Comparison of ENCODE assay signal across 13 cellular contexts in the genomic region with DNA sequence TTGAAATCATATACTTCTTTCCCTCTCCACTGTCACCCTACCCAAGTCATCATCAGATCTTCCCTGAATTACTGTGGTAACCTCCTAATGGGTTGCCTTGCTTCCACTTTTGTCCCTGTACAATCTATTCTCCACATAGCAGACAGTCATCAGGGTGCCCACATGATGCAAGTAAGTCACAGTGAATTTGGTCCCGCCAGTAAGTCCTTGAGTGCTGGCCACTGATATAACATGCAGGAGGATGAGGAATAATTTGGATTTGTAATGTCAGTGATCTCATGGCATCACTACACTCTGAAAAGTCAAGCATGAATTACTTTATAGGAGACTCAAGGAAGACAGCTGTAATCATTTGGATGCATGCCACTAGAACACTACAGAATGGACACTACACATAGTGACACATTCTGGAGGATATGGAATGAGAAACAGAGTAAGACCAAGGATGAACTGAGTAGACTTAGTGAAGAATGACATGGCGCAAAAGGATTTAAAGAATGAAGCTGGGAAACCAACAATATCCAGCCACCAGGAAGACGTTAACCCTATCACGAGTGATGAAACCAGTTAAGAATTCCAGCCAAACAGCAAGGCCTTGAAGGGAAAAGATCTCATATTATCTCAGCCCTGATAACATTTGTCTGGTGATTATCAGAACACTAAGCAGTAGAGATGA. TPM values are rescaled to one million over a fixed set of nuclear protein-coding genes. Genes with fewer than 3 reads are reported as not detected.
DNase-seq lines count a peak whose midpoint lies in the region; ATAC-seq, FAIRE-seq and TF ChIP-seq lines count a peak whose summit lies in the region.
"Had no signal": no experiment of that assay in that cellular context is flagged by ENCODE, and none has a peak within 500 bp of the region (broad histone marks: within the 10 kb centered on the region; RNA-seq: fewer than 3 reads in every experiment).

No MANE protein-coding gene starts in this region.

- no peak overlapping the region for H3K4me3 Mint-ChIP-seq in stimulated activated naive B cell treated with anti-CD40 and anti-IgM and Interleukin-4, amounts not matched to agents 10 μg/mL and 1 μg/mL and 100 μg/mL, for 72 hours
- H3K4me3 Mint-ChIP-seq in activated naive CD4-positive, alpha-beta T cell treated with anti-CD3 and anti-CD28 coated beads for 36 hours: no peak overlapping the region
- H3K4me3 Mint-ChIP-seq: activated CD4-positive, alpha-beta memory T cell treated with anti-CD3 and anti-CD28 coated beads for 36 hours; activated naive CD8-positive, alpha-beta T cell treated with anti-CD3 and anti-CD28 coated beads, Interleukin-2, amount 50 U/mL, for 24 hours had no signal

- no peaks in the 10 kb centered on the region for H3K27me3 Mint-ChIP-seq in stimulated activated naive B cell treated with anti-CD40 and anti-IgM and Interleukin-4, amounts not matched to agents 10 μg/mL and 1 μg/mL and 100 μg/mL, for 72 hours
- H3K27me3 Mint-ChIP-seq in activated naive CD4-positive, alpha-beta T cell treated with anti-CD3 and anti-CD28 coated beads for 36 hours (ENCODE audit: low read depth): no peaks in the 10 kb centered on the region
- H3K27me3 Mint-ChIP-seq: activated naive CD8-positive, alpha-beta T cell treated with anti-CD3 and anti-CD28 coated beads, Interleukin-2, amount 50 U/mL, for 24 hours had no signal

- peak; percentile 99 for DNase-seq in EH (ENCODE audit: low read depth)
- peak; percentile 100 for DNase-seq in RCC 7860 (ENCODE audit: low spot score)
- DNase-seq in fibroblast of lung (ENCODE audit: low read depth in 2 of 2): peak; percentile 64 to 98
- DNase-seq in non-pigmented ciliary epithelial cell (ENCODE audit: low read depth): peak; percentile 96
- DNase-seq in effector CD8-positive, alpha-beta T cell (lab: John Stamatoyannopoulos, UW): no peak
- DNase-seq in NCI-H774 (lab: John Stamatoyannopoulos, UW): no peak
- no peak for DNase-seq in stimulated activated naive B cell treated with anti-CD40 and anti-IgM and Interleukin-4, amounts not matched to agents 10 μg/mL and 1 μg/mL and 100 μg/mL, for 72 hours
- no peak for DNase-seq in activated naive CD4-positive, alpha-beta T cell treated with anti-CD3 and anti-CD28 coated beads for 36 hours
- DNase-seq: activated CD4-positive, alpha-beta memory T cell treated with anti-CD3 and anti-CD28 coated beads for 36 hours; activated naive CD8-positive, alpha-beta T cell treated with anti-CD3 and anti-CD28 coated beads, Interleukin-2, amount 50 U/mL, for 24 hours; KG1 had no signal

- H2AFZ ChIP-seq in fibroblast of lung (ENCODE audit: low read length): no peak overlapping the region

- no peak overlapping the region for H3K4me3 ChIP-seq in fibroblast of lung (replicated peaks in 1 of 4; ENCODE audit: control extremely low read depth in 1 of 4, insufficient read depth in 1 of 4, low read depth in 3 of 4, low read length in 4 of 4)

- H3K36me3 Mint-ChIP-seq in stimulated activated naive B cell treated with anti-CD40 and anti-IgM and Interleukin-4, amounts not matched to agents 10 μg/mL and 1 μg/mL and 100 μg/mL, for 72 hours: peaks cover 22 to 26% of the 10 kb centered on the region in 2 donors
- H3K36me3 Mint-ChIP-seq in activated naive CD4-positive, alpha-beta T cell treated with anti-CD3 and anti-CD28 coated beads for 36 hours (ENCODE audit: low read depth): no peaks in the 10 kb centered on the region
- H3K36me3 Mint-ChIP-seq: activated CD4-positive, alpha-beta memory T cell treated with anti-CD3 and anti-CD28 coated beads for 36 hours had no signal

- H3K36me3 ChIP-seq in fibroblast of lung (ENCODE audit: control insufficient read depth, insufficient read depth, low read length): no peaks in the 10 kb centered on the region

- peaks cover 0 to 4% of the 10 kb centered on the region in 2 donors for H3K9me3 Mint-ChIP-seq in stimulated activated naive B cell treated with anti-CD40 and anti-IgM and Interleukin-4, amounts not matched to agents 10 μg/mL and 1 μg/mL and 100 μg/mL, for 72 hours
- no peaks in the 10 kb centered on the region for H3K9me3 Mint-ChIP-seq in activated naive CD4-positive, alpha-beta T cell treated with anti-CD3 and anti-CD28 coated beads for 36 hours
- H3K9me3 Mint-ChIP-seq: activated CD4-positive, alpha-beta memory T cell treated with anti-CD3 and anti-CD28 coated beads for 36 hours; activated naive CD8-positive, alpha-beta T cell treated with anti-CD3 and anti-CD28 coated beads, Interleukin-2, amount 50 U/mL, for 24 hours had no signal

- CTCF ChIA-PET in activated naive CD4-positive, alpha-beta T cell treated with anti-CD3 and anti-CD28 coated beads for 36 hours (lab: Charles Lee): no interaction called here

- peak; percentile 100 for FAIRE-seq in RCC 7860 (lab: Jason Lieb, UNC)
- FAIRE-seq: GM18507 had no signal

- H3K4me1 Mint-ChIP-seq in stimulated activated naive B cell treated with anti-CD40 and anti-IgM and Interleukin-4, amounts not matched to agents 10 μg/mL and 1 μg/mL and 100 μg/mL, for 72 hours: peaks cover 39 to 72% of the 10 kb centered on the region in 2 donors
- H3K4me1 Mint-ChIP-seq in activated naive CD4-positive, alpha-beta T cell treated with anti-CD3 and anti-CD28 coated beads for 36 hours (ENCODE audit: low read depth): peaks cover 9% of the 10 kb centered on the region

- H3K4me2 ChIP-seq in fibroblast of lung (ENCODE audit: extremely low read depth, insufficient read depth, low read length): peak overlapping the region; percentile 36

- TF ChIP-seq CTCF in fibroblast of lung (conservative IDR thresholded peaks at IDR 0.05 in 1 of 2, IDR thresholded peaks at IDR 0.05 in 1 of 2; ENCODE audit: low read depth in 1 of 2, low read length in 2 of 2): no peak

- no peaks in the 10 kb centered on the region for H3K9me3 ChIP-seq in fibroblast of lung (ENCODE audit: control insufficient read depth, insufficient read depth, low read depth, low read length)

- H3K9ac ChIP-seq in fibroblast of lung (ENCODE audit: insufficient read depth, low read length): no peak overlapping the region

- peak overlapping the region; percentile 73 for H3K27ac ChIP-seq in fibroblast of lung (ENCODE audit: insufficient read depth, low read length)

- H3K27ac Mint-ChIP-seq in stimulated activated naive B cell treated with anti-CD40 and anti-IgM and Interleukin-4, amounts not matched to agents 10 μg/mL and 1 μg/mL and 100 μg/mL, for 72 hours: no peak overlapping the region
- no peak overlapping the region for H3K27ac Mint-ChIP-seq in activated naive CD4-positive, alpha-beta T cell treated with anti-CD3 and anti-CD28 coated beads for 36 hours
- H3K27ac Mint-ChIP-seq: activated CD4-positive, alpha-beta memory T cell treated with anti-CD3 and anti-CD28 coated beads for 36 hours; activated naive CD8-positive, alpha-beta T cell treated with anti-CD3 and anti-CD28 coated beads, Interleukin-2, amount 50 U/mL, for 24 hours had no signal

- H4K20me1 ChIP-seq in fibroblast of lung (ENCODE audit: control insufficient read depth, extremely low read depth, insufficient read depth, low read length): no peaks in the 10 kb centered on the region

- no peaks in the 10 kb centered on the region for H3K27me3 ChIP-seq in fibroblast of lung (ENCODE audit: control insufficient read depth, insufficient read depth, low read length)

- no peak for ATAC-seq in stimulated activated naive B cell treated with anti-CD40 and anti-IgM and Interleukin-4, amounts not matched to agents 10 μg/mL and 1 μg/mL and 100 μg/mL, for 72 hours (replicated peaks)
- ATAC-seq: activated naive CD8-positive, alpha-beta T cell treated with anti-CD3 and anti-CD28 coated beads, Interleukin-2, amount 50 U/mL, for 24 hours; sciatic nerve had no signal

- peaks cover 8% of the 10 kb centered on the region for H3K4me1 ChIP-seq in fibroblast of lung (ENCODE audit: control insufficient read depth, extremely low read depth, insufficient read depth, low read length)

- intact Hi-C loops in activated naive CD4-positive, alpha-beta T cell treated with anti-CD3 and anti-CD28 coated beads for 36 hours (cut with micrococcal nuclease): no loop called here

- H3K79me2 ChIP-seq in fibroblast of lung (ENCODE audit: control insufficient read depth, insufficient read depth, low read length): peaks cover 5% of the 10 kb centered on the region

RNA-seq across cellular contexts. Expression of gene MARCHF3, which starts 28.6 kb away (rescaled TPM):
- total RNA-seq in fibroblast of lung: 8.7 and 11.6 TPM in 2 replicates
- polyA plus RNA-seq in fibroblast of lung: 8.6 and 15.2 TPM in 2 replicates
- 4.8 and 10.6 TPM in 2 replicates for polyA plus RNA-seq in fibroblast of lung (2012)
- polyA minus RNA-seq in fibroblast of lung (ENCODE audit: low replicate concordance): 30.7 and 36.6 TPM in 2 replicates
- total RNA-seq in activated naive CD4-positive, alpha-beta T cell treated with anti-CD3 and anti-CD28 coated beads for 36 hours: 10 to 100 TPM; 11.8 TPM

Comparison
In these comparisons a context has a peak if more than half of its experiments do, and no peak if none do; other contexts are left out.
1. DNase-seq: peak in EH (single experiment), RCC 7860 (single experiment), fibroblast of lung (2 of 2) and non-pigmented ciliary epithelial cell (single experiment); none in effector CD8-positive, alpha-beta T cell (single experiment), NCI-H774 (single experiment), stimulated activated naive B cell treated with anti-CD40 and anti-IgM and Interleukin-4, amounts not matched to agents 10 μg/mL and 1 μg/mL and 100 μg/mL, for 72 hours (single experiment) and activated naive CD4-positive, alpha-beta T cell treated with anti-CD3 and anti-CD28 coated beads for 36 hours (single experiment).